8 cellular contexts compared by ENCODE assay signal in the genomic region with DNA sequence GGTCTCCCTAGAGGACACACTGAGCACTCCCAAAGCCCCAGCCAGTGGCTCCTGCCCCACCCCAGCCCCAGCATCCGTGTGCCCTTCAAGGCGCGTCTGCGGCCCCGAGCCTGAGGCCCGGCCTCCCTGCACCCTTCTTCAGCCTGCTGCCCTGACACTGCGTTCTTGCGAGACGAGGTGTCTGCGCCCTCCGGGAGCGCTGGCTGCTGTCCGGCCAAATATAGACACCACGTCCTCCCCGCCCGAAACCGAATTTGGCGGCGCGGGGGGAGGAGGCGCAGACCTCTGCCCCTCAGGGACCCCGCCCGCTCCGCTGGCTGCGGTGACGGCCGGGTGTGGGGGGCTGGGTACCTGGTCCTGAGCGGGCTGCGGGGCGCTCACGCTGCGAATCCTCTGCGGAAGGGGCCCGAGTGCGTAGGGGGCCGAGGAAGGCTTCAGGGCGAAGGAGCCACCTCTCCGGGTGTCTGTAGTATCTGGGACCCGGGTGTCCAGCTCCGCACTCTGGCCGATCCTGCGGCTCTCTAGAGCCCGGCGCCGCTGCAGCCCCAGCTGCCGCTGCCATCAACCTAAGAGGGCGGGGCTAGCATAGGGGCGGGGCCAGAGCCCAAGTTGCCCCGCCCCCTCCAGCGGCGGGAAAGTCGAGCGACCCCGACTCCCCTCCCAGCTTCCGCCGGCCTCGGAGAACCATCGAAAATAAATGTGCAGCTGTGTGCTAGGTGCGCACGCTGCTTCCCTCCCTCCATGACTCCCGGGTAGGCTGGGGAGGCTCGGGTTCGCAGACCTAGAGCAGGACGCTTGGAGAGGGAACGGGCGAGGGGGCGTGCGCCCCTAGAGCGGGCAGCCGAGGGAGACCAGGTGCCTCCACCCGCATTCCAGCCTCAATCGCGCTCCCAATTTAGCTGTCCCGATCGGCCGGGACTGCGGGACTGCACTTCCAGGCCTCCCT. TPM values are rescaled to one million over a fixed set of nuclear protein-coding genes. Genes with fewer than 3 reads are reported as not detected.
DNase-seq lines count a peak whose midpoint lies in the region; ATAC-seq and TF ChIP-seq lines count a peak whose summit lies in the region.

TSS of gene CORO6 (minus strand) at position 576 of the 946 bp plus-strand sequence. CDS start 1,491 bp downstream, outside the sequence.

- no peaks in the 10 kb centered on the region for H3K36me3 ChIP-seq in Panc1 (ENCODE audit: control insufficient read depth, insufficient read depth, low read length)

- intact Hi-C loops in Panc1 (cut with micrococcal nuclease; ENCODE audit: unreplicated experiment) (no loop called here), head of caudate nucleus (cut with DNase I) (no loop called here)

- DNase-seq in Panc1 (ENCODE audit: low read depth, low spot score), result no peak
- DNase-seq in activated naive CD4-positive, alpha-beta T cell treated with anti-CD3 and anti-CD28 coated beads, Interleukin-2, amount 50 U/mL, for 16 hours, result peak; percentile 72
- peak in 40 of 42 donors; percentile 42 to 84 (median 74) for DNase-seq in head of caudate nucleus
- DNase-seq in omental fat pad (ENCODE audit: low spot score), result no peak
- DNase-seq in superior temporal gyrus (ENCODE audit: extremely low spot score), result no peak
- DNase-seq in dedifferentiated amniotic fluid mesenchymal stem cell (ENCODE audit: extremely low spot score), result no peak

- POLR2A ChIA-PET in Panc1 (lab: Charles Lee), result no interaction called here

- in situ Hi-C loops in Panc1 (cut with HindIII; ENCODE audit: low pct_unique_long_range_greater_than_20kb, low sequenced_read_pairs), result no loop called here

- peaks cover 23% of the 10 kb centered on the region for H3K4me1 ChIP-seq in Panc1 (ENCODE audit: control insufficient read depth, insufficient read depth, low read length)

- no peak for TF ChIP-seq CTCF in Panc1 (IDR thresholded peaks at IDR 0.05)
- TF ChIP-seq CTCF in omental fat pad (IDR thresholded peaks at IDR 0.05), result no peak

- peak within 1 kb of the TSS; percentile 39; the same call in 1 of the 2 replicates for H3K27ac ChIP-seq in Panc1 (ENCODE audit: low read length)

- no peaks in the 10 kb centered on the region for H3K27me3 ChIP-seq in Panc1 (ENCODE audit: control insufficient read depth, insufficient read depth, low read length)

- no TSS peak for BruUV-seq in Panc1 (replicated peaks; lab: Mats Ljungman, UMichigan)

- peak within 1 kb of the TSS; percentile 57; the same call in 1 of the 2 replicates for H3K4me3 ChIP-seq in GM08714 (ENCODE audit: low read length)
- peak within 1 kb of the TSS; percentile 70 to 72 for H3K4me3 ChIP-seq in Panc1 (ENCODE audit: low read depth in 2 of 2, low read length in 2 of 2)

- H3K9me3 ChIP-seq in Panc1 (ENCODE audit: control insufficient read depth, insufficient read depth, low read depth, low read length), result no peaks in the 10 kb centered on the region

- ATAC-seq in HG02870 (IDR thresholded peaks at IDR 0.05; ENCODE audit: unreplicated experiment) (peak; percentile 42), Panc1 (peak; percentile 76), omental fat pad (ENCODE audit: low FRiP score) (peak; percentile 34)

- CTCF ChIA-PET in Panc1 (lab: Charles Lee), result interaction anchor here (0.7 to 1.2 kb wide), 2 partner anchors 16 to 30 kb away, joined by 3 read pairs; no protein-coding TSS in a partner anchor

RNA-seq across cellular contexts. Expression of gene CORO6, which starts in this region (rescaled TPM):
- total RNA-seq in Panc1 (2021; ENCODE audit: unreplicated experiment) (9.7 TPM), omental fat pad (10 to 100 TPM; 10.7 to 45.9 (median 14.1) TPM)
- polyA plus RNA-seq in Panc1 (2012; ENCODE audit: insufficient read length), result 11.8 TPM

Comparison
In these comparisons a context has a peak if more than half of its experiments do, and no peak if none do; other contexts are left out.
1. DNase-seq: peak in activated naive CD4-positive, alpha-beta T cell treated with anti-CD3 and anti-CD28 coated beads, Interleukin-2, amount 50 U/mL, for 16 hours (single experiment) and head of caudate nucleus (40 of 42); none in Panc1 (single experiment), omental fat pad (single experiment), superior temporal gyrus (single experiment) and dedifferentiated amniotic fluid mesenchymal stem cell (single experiment).
2. Peak in every context shown above with its lines, with median percentiles within 50 percentile points of each other: ATAC-seq.